ENCODE assay signal across 8 cellular contexts in the genomic region with DNA sequence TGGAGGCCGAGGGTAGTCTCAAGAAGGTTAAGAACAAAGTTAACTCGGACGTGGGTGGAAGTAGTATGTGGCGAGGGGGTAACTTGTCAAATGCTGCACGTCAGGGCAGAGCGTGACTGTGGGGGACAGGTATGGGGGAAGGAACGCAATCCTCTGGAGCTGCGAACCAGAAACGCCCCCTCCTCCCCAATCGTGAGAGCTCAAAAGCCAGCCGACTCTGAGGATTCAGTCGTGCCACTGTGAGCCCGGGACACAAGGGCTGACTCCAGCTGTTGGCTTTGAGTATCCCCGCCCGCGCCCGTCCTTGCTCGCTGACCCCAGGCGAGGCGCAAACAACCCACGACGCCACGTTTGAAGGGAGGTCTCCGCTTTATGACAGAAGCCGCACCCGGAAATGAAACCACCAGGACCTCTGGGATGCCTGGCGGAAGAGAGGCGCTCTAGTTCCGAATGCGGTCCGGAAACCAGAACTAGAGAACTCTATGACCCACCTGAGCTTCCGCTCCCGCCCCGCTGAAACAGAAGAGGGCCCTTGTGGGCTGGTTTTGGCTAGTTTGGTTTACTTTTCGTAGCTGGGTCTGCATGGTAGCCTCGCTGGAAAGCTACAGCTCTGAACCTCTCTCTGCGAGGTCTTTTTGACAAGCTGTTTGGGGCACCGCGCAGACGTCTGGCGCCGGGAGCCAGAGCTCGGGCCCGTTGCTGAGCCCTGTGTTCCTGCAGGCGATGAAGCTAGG. TPM values are rescaled to one million over a fixed set of nuclear protein-coding genes. Genes with fewer than 3 reads are reported as not detected.
DNase-seq lines count a peak whose midpoint lies in the region; ATAC-seq, FAIRE-seq and TF ChIP-seq lines count a peak whose summit lies in the region.

Gene PEX12 (minus strand): TSS at position 377 of the 734 bp plus-strand sequence. CDS start 550 bp downstream, outside the sequence.

- H3K9me3 Mint-ChIP-seq in activated CD4-positive, alpha-beta T cell treated with anti-CD3 and anti-CD28 coated beads, Interleukin-2, amount 10 ng/mL, durations not matched to agents 24 days and 14 days: no peaks in the 10 kb centered on the region
- no peaks in the 10 kb centered on the region for H3K9me3 Mint-ChIP-seq in dendritic cell treated with granulocyte-macrophage colony-stimulating factor and Interleukin-4, amounts not matched to agents 40 ng/mL and 50 ng/mL, for 4 days

- H3K4me1 Mint-ChIP-seq in activated CD4-positive, alpha-beta T cell treated with anti-CD3 and anti-CD28 coated beads, Interleukin-2, amount 10 ng/mL, durations not matched to agents 24 days and 14 days: peaks cover 24% of the 10 kb centered on the region
- H3K4me1 Mint-ChIP-seq in dendritic cell treated with granulocyte-macrophage colony-stimulating factor and Interleukin-4, amounts not matched to agents 40 ng/mL and 50 ng/mL, for 4 days (ENCODE audit: low read depth): peaks cover 13% of the 10 kb centered on the region

- H3K27ac Mint-ChIP-seq in activated CD4-positive, alpha-beta T cell treated with anti-CD3 and anti-CD28 coated beads, Interleukin-2, amount 10 ng/mL, durations not matched to agents 24 days and 14 days: peak within 1 kb of the TSS; percentile 91
- H3K27ac Mint-ChIP-seq in dendritic cell treated with granulocyte-macrophage colony-stimulating factor and Interleukin-4, amounts not matched to agents 40 ng/mL and 50 ng/mL, for 4 days: peak within 1 kb of the TSS; percentile 80

- intact Hi-C loops in activated CD4-positive, alpha-beta T cell treated with anti-CD3 and anti-CD28 coated beads, Interleukin-2, amount 10 ng/mL, durations not matched to agents 24 days and 14 days (cut with micrococcal nuclease): loop anchor here (1.0 kb wide), 2 partner anchors 9 to 10 kb away; partner anchors contain the start of gene AP2B1
- intact Hi-C loops in dendritic cell treated with granulocyte-macrophage colony-stimulating factor and Interleukin-4, amounts not matched to agents 40 ng/mL and 50 ng/mL, for 4 days (cut with micrococcal nuclease): loop anchor here (5.0 kb wide), 1 partner anchor 36 kb away; no protein-coding TSS in a partner anchor

- peaks cover under 1% of the 10 kb centered on the region for H3K27me3 Mint-ChIP-seq in activated CD4-positive, alpha-beta T cell treated with anti-CD3 and anti-CD28 coated beads, Interleukin-2, amount 10 ng/mL, durations not matched to agents 24 days and 14 days
- peaks cover 4% of the 10 kb centered on the region for H3K27me3 Mint-ChIP-seq in dendritic cell treated with granulocyte-macrophage colony-stimulating factor and Interleukin-4, amounts not matched to agents 40 ng/mL and 50 ng/mL, for 4 days

- TF ChIP-seq CTCF in AG10803 (conservative IDR thresholded peaks at IDR 0.05; ENCODE audit: low read length): no peak

- peaks cover 14% of the 10 kb centered on the region for H3K36me3 Mint-ChIP-seq in activated CD4-positive, alpha-beta T cell treated with anti-CD3 and anti-CD28 coated beads, Interleukin-2, amount 10 ng/mL, durations not matched to agents 24 days and 14 days (ENCODE audit: low read depth)
- H3K36me3 Mint-ChIP-seq in dendritic cell treated with granulocyte-macrophage colony-stimulating factor and Interleukin-4, amounts not matched to agents 40 ng/mL and 50 ng/mL, for 4 days (ENCODE audit: low read depth): peaks cover 35% of the 10 kb centered on the region

- FAIRE-seq in GM19239 (lab: Jason Lieb, UNC): peak; percentile 99

- ATAC-seq in HG03460 (IDR thresholded peaks at IDR 0.05; ENCODE audit: unreplicated experiment): peak; percentile 84
- peak; percentile 98 for ATAC-seq in left lobe of liver

- peak; percentile 80 for DNase-seq in AG10803 (ENCODE audit: low read depth)
- peak; percentile 62 for DNase-seq in GM19239 (ENCODE audit: insufficient read length, low spot score)
- DNase-seq in NCI-H526 (lab: John Stamatoyannopoulos, UW): peak; percentile 93 to 95
- peak; percentile 96 for DNase-seq in activated CD4-positive, alpha-beta T cell treated with anti-CD3 and anti-CD28 coated beads, Interleukin-2, amount 10 ng/mL, durations not matched to agents 24 days and 14 days
- peak; percentile 91 for DNase-seq in left lobe of liver (ENCODE audit: low spot score)
- DNase-seq in stimulated activated CD4-positive, alpha-beta T cell treated with anti-CD3 and anti-CD28 coated beads, Interleukin-2, amount 100 ng/mL, for 24 hours: peak; percentile 84 to 86

- peak within 1 kb of the TSS; percentile 94 for H3K4me3 Mint-ChIP-seq in activated CD4-positive, alpha-beta T cell treated with anti-CD3 and anti-CD28 coated beads, Interleukin-2, amount 10 ng/mL, durations not matched to agents 24 days and 14 days
- H3K4me3 Mint-ChIP-seq in dendritic cell treated with granulocyte-macrophage colony-stimulating factor and Interleukin-4, amounts not matched to agents 40 ng/mL and 50 ng/mL, for 4 days: peak within 1 kb of the TSS; percentile 80

- H3K4me3 ChIP-seq in AG10803 (ENCODE audit: low read length): peak within 1 kb of the TSS; percentile 93

RNA-seq across cellular contexts. Expression of gene PEX12, which starts in this region (rescaled TPM):
- total RNA-seq in activated CD4-positive, alpha-beta T cell treated with anti-CD3 and anti-CD28 coated beads, Interleukin-2, amount 10 ng/mL, durations not matched to agents 24 days and 14 days: 4.5 and 4.8 TPM in 2 replicates
- total RNA-seq in left lobe of liver: 5.3 TPM

Comparison
In these comparisons a context has a peak if more than half of its experiments do, and no peak if none do; other contexts are left out.
1. Peak in every context shown above with its lines: DNase-seq, ATAC-seq and H3K4me3 ChIP-seq.